18 cellular contexts compared by ENCODE assay signal in genomic region chr10:100157140-100157539, GRCh38.
"Had no signal": no experiment of that assay in that cellular context is flagged by ENCODE, and none has a peak within 500 bp of the region (broad histone marks: within the 10 kb centered on the region; RNA-seq: fewer than 3 reads in every experiment).

No MANE protein-coding gene starts in this region.

- H3K27me3 ChIP-seq: hepatocyte had no signal

- H3K4me2 ChIP-seq: hepatocyte had no signal

- H3K4me1 ChIP-seq: left ventricle myocardium inferior had no signal

- H2AFZ ChIP-seq: hepatocyte had no signal

- DNase-seq: activated CD4-positive, alpha-beta T cell treated with anti-CD3 and anti-CD28 coated beads, Interleukin-2, amount 50 U/mL, for 48 hours; activated CD4-positive, CD25-positive, alpha-beta regulatory T cell treated with anti-CD3 and anti-CD28 coated beads, Interleukin-2, amount 50 U/mL, for 72 hours; activated effector memory CD4-positive, alpha-beta T cell treated with Interleukin-2 at 50 U/mL for 16 hours; activated T-cell treated with anti-CD3 and anti-CD28 coated beads, Interleukin-2, amount 50 U/mL, for 24 hours; amygdala; cerebellar nuclear complex; dermis blood vessel endothelial cell; effector memory CD8-positive, alpha-beta T cell; islet precursor cell; left ventricle myocardium inferior; nucleus accumbens; T-helper 9 cell had no signal

- H3K27ac ChIP-seq: hepatocyte, left ventricle myocardium inferior had no signal

- H3K9me3 ChIP-seq: left ventricle myocardium inferior had no signal

- H3K27ac Mint-ChIP-seq: brain; natural killer cell treated with Interleukin-12 subunit alpha and Interleukin-12 subunit beta and Interleukin-15 and Interleukin-18, amount 100 ng/mL, for 72 hours; stimulated activated effector memory CD8-positive, alpha-beta T cell treated with anti-CD3 and anti-CD28 coated beads, Interleukin-12 subunit alpha, Interleukin-12 subunit beta, amount 100 ng/mL, for 72 hours had no signal

- ATAC-seq: activated naive CD4-positive, alpha-beta T cell treated with anti-CD3 and anti-CD28 coated beads, Interleukin-2, amount 50 U/mL, for 72 hours; effector memory CD8-positive, alpha-beta T cell; natural killer cell treated with Interleukin-12 subunit alpha and Interleukin-12 subunit beta and Interleukin-15 and Interleukin-18, amount 100 ng/mL, for 72 hours; stimulated activated effector memory CD8-positive, alpha-beta T cell treated with anti-CD3 and anti-CD28 coated beads, Interleukin-12 subunit alpha, Interleukin-12 subunit beta, amount 100 ng/mL, for 72 hours had no signal

- H3K4me3 ChIP-seq: hepatocyte, left ventricle myocardium inferior had no signal

- H3K4me1 Mint-ChIP-seq: brain had no signal

- H3K4me3 Mint-ChIP-seq: activated T-cell treated with anti-CD3 and anti-CD28 coated beads, Interleukin-2, amount 50 U/mL, for 24 hours; brain; effector memory CD8-positive, alpha-beta T cell; memory B cell; natural killer cell treated with Interleukin-12 subunit alpha and Interleukin-12 subunit beta and Interleukin-15 and Interleukin-18, amount 100 ng/mL, for 72 hours; stimulated activated effector memory CD8-positive, alpha-beta T cell treated with anti-CD3 and anti-CD28 coated beads, Interleukin-12 subunit alpha, Interleukin-12 subunit beta, amount 100 ng/mL, for 72 hours had no signal

- H3K9me3 Mint-ChIP-seq: activated naive CD4-positive, alpha-beta T cell treated with anti-CD3 and anti-CD28 coated beads, Interleukin-2, amount 50 U/mL, for 72 hours; activated T-cell treated with anti-CD3 and anti-CD28 coated beads, Interleukin-2, amount 50 U/mL, for 24 hours; effector memory CD8-positive, alpha-beta T cell; memory B cell; natural killer cell treated with Interleukin-12 subunit alpha and Interleukin-12 subunit beta and Interleukin-15 and Interleukin-18, amount 100 ng/mL, for 72 hours; stimulated activated effector memory CD8-positive, alpha-beta T cell treated with anti-CD3 and anti-CD28 coated beads, Interleukin-12 subunit alpha, Interleukin-12 subunit beta, amount 100 ng/mL, for 72 hours had no signal

- H3K27me3 Mint-ChIP-seq: activated T-cell treated with anti-CD3 and anti-CD28 coated beads, Interleukin-2, amount 50 U/mL, for 24 hours; brain; effector memory CD8-positive, alpha-beta T cell; memory B cell; natural killer cell treated with Interleukin-12 subunit alpha and Interleukin-12 subunit beta and Interleukin-15 and Interleukin-18, amount 100 ng/mL, for 72 hours had no signal
